Comparison of ENCODE assay signal across 24 cellular contexts in the genomic region with DNA sequence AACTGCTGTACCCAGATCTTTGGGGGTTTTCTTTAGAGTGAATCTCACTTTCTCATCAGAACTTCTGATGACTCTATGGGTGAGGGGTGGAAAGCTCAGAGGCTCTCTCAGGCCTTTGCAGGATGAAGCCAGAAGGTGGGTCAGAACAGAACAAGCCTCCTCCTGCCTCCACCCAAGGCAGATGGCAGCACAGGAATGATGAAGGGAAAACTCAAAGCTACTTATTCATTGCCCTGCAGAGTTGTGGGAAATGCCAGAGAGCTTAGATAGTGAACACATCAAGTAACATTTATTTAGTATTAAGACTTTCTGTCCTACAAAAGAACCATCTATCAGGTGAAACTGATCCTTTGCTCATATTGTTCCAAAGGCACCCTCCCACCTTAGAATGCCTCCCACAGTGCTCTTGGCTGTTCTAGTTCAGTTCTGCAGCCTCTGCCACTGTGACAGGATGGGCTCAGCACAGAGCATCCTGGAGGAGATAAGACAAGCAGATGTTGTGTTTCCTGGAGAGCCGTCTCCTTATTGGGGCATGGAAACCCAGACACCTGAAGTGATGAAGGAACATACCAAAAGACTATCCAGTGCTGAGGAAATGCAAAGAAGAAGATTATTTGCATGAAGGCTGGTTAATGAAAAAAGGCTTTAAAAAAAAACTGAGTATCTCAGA.
"Had no signal": no experiment of that assay in that cellular context is flagged by ENCODE, and none has a peak within 500 bp of the region (broad histone marks: within the 10 kb centered on the region; RNA-seq: fewer than 3 reads in every experiment).

No MANE protein-coding gene starts in this region.

- H3K36me3 ChIP-seq: colonic mucosa, esophagus squamous epithelium, pancreas, spleen, stomach, thoracic aorta, transverse colon had no signal

- H3K79me2 ChIP-seq: hepatocyte had no signal

- H3K4me3 ChIP-seq: colonic mucosa, esophagus squamous epithelium, hepatocyte, lung, pancreas, psoas muscle, spleen, stomach, thoracic aorta, transverse colon had no signal

- ATAC-seq: left colon; left ventricle myocardium superior; natural killer cell treated with Interleukin-12 subunit alpha and Interleukin-12 subunit beta and Interleukin-15 and Interleukin-18, amount 100 ng/mL, for 72 hours; pancreas; psoas muscle; sciatic nerve had no signal

- H3K27me3 ChIP-seq: colonic mucosa, esophagus squamous epithelium, hepatocyte, pancreas, spleen, stomach, transverse colon had no signal

- H3K9me3 ChIP-seq: colonic mucosa, esophagus squamous epithelium, pancreas, psoas muscle, spleen, stomach, thoracic aorta, transverse colon had no signal

- H3K4me2 ChIP-seq: hepatocyte had no signal

- DNase-seq: colonic mucosa; dermis blood vessel endothelial cell; esophagus squamous epithelium; foreskin melanocyte; left colon; left ventricle myocardium superior; mesenchymal stem cell; midbrain; occipital lobe; pancreas; psoas muscle; spleen; stimulated activated CD4-positive, alpha-beta T cell treated with anti-CD3 and anti-CD28 coated beads, Interleukin-15, amount 100 ng/mL, for 24 hours; stimulated activated CD4-positive, alpha-beta T cell treated with anti-CD3 and anti-CD28 coated beads, Interleukin-1b, Interleukin-23, amount 100 ng/mL, for 48 hours; stimulated activated CD4-positive, alpha-beta T cell treated with anti-CD3 and anti-CD28 coated beads, Interleukin-4, amount 100 ng/mL, for 24 hours; stimulated activated naive CD4-positive, alpha-beta T cell; stomach; substantia nigra; transverse colon had no signal

- H3K4me1 ChIP-seq: colonic mucosa, esophagus squamous epithelium, pancreas, psoas muscle, spleen, stomach, transverse colon had no signal

- H2AFZ ChIP-seq: hepatocyte had no signal

- H3K27ac ChIP-seq: colonic mucosa, esophagus squamous epithelium, hepatocyte, pancreas, psoas muscle, spleen, stomach, thoracic aorta, transverse colon had no signal
